Comparison of ENCODE assay signal across 10 cellular contexts in the genomic region with DNA sequence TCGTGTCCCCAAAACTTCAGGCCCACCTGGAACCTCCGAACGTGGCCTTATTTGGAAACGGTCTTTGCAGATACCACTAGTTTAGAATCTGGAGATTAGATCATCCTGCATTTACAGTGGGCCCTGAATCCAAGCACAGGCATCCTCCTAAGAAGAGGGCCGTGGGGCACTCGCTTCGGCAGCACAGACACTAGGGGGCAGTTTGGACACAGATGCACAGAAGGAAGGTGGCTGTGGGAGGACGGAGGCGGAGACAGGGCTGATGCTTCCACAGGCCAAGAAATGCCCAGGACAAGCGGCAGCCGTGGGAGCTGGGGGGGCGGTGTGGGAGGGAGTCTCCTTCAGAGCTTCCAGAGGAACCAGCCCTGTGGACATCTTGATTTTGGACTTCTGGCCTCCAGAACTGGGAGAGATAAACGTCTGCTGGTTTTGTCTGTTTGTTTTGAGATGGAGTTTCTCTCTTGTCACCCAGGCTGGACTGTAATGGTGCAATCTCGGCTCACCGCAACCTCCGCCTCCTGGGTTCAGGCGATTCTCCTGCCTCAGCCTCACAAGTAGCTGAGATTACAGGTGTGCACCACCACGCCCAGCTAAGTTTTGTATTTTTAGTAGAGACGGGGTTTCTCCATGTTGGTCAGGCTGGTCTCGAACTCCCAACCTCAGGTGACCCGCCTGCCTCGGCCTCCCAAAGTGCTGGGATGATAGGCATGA. TPM values are rescaled to one million over a fixed set of nuclear protein-coding genes. Genes with fewer than 3 reads are reported as not detected.
DNase-seq lines count a peak whose midpoint lies in the region; FAIRE-seq and TF ChIP-seq lines count a peak whose summit lies in the region.
"Not testable (repeated sequence)": the region's sequence is repeated elsewhere in the genome, so short reads cannot be mapped to it uniquely, and the experiment has no call there.
"Had no signal": no experiment of that assay in that cellular context is flagged by ENCODE, and none has a peak within 500 bp of the region (broad histone marks: within the 10 kb centered on the region; RNA-seq: fewer than 3 reads in every experiment).

No MANE protein-coding gene starts in this region.

- not testable (repeated sequence) for FAIRE-seq in kidney (lab: Jason Lieb, UNC)

- not testable (repeated sequence) for H4K20me1 ChIP-seq in Karpas-422 (ENCODE audit: insufficient read depth, low read depth, low read length)

- not testable (repeated sequence) for H3K36me3 ChIP-seq in Karpas-422 (ENCODE audit: insufficient read depth, low read length); NT2/D1 (ENCODE audit: insufficient read depth, insufficient read length, low read length); kidney (ENCODE audit: control insufficient read depth in 1 of 2, insufficient read depth in 2 of 2, low read length in 2 of 2)

- H2AFZ ChIP-seq in Karpas-422 (ENCODE audit: low read length): not testable (repeated sequence)

- H3K9me3 ChIP-seq in Karpas-422 (ENCODE audit: low read length); NT2/D1 (ENCODE audit: insufficient read depth, low read length); kidney (ENCODE audit: control insufficient read depth in 1 of 2, low read length in 2 of 2): not testable (repeated sequence)

- DNase-seq in AG04449 (ENCODE audit: low read depth, low spot score) (peak; percentile 4), GM04504 (ENCODE audit: low read depth) (peak; percentile 32), Karpas-422 (peak; percentile 79), NT2/D1 (ENCODE audit: low read depth, low spot score) (peak; percentile 40), ecto neural progenitor cell (ENCODE audit: low spot score) (peak; percentile 79), kidney (peak; percentile 80), putamen (ENCODE audit: low spot score) (peak; percentile 33)
- DNase-seq in activated CD4-positive, alpha-beta T cell treated with anti-CD3 and anti-CD28 coated beads for 48 hours: peak; percentile 49

- H3K79me2 ChIP-seq in Karpas-422 (ENCODE audit: low read length): not testable (repeated sequence)

- H3K4me2 ChIP-seq in Karpas-422 (ENCODE audit: low read depth, low read length, poor library complexity, severe bottlenecking): not testable (repeated sequence)

- H3K9ac ChIP-seq in Karpas-422 (ENCODE audit: low read length); kidney (ENCODE audit: low read length in 2 of 2): not testable (repeated sequence)
- peak overlapping the region; percentile 59 for H3K9ac ChIP-seq in NT2/D1 (ENCODE audit: insufficient read length, low read depth)

- CTCF ChIA-PET in AG04449 (lab: Yijun Ruan, JAX): interaction anchor here (0.9 to 4.7 kb wide), 15 partner anchors 8 to 308 kb away, joined by 3 to 41 read pairs (median 6); no protein-coding TSS in a partner anchor

- H3K4me1 ChIP-seq in Karpas-422 (ENCODE audit: low read length); kidney (ENCODE audit: control insufficient read depth in 1 of 2, insufficient read depth in 1 of 2, low read depth in 1 of 2, low read length in 2 of 2): not testable (repeated sequence)
- peaks cover 55% of the 10 kb centered on the region for H3K4me1 ChIP-seq in NT2/D1 (ENCODE audit: insufficient read depth, insufficient read length)

- intact Hi-C loops in kidney (cut with DNase I): not testable (repeated sequence)

- not testable (repeated sequence) for H3K27me3 ChIP-seq in Karpas-422 (ENCODE audit: low read length); NT2/D1 (ENCODE audit: insufficient read depth, insufficient read length)

- TF ChIP-seq CTCF in AG04449 (IDR thresholded peaks at IDR 0.05; ENCODE audit: insufficient read depth, low read length, missing control alignments) (peak; percentile 85), kidney (IDR thresholded peaks at IDR 0.05; ENCODE audit: borderline replicate concordance, extremely low read depth, insufficient read depth) (peak; percentile 45)

- POLR2A ChIA-PET in AG04449 (lab: Yijun Ruan, JAX): interaction anchor here (0.8 to 1.7 kb wide), 2 partner anchors 33 to 34 kb away, joined by 3 to 8 read pairs; no protein-coding TSS in a partner anchor

- H3K27ac ChIP-seq in Karpas-422 (ENCODE audit: low read length); kidney (ENCODE audit: low read depth in 2 of 2, low read length in 2 of 2): not testable (repeated sequence)

- not testable (repeated sequence) for H3K9me2 ChIP-seq in Karpas-422 (replicated peaks; ENCODE audit: insufficient read depth, low read length)

- H3K4me3 ChIP-seq in AG04449 (ENCODE audit: low read depth, low read length); Karpas-422 (ENCODE audit: low read length); NT2/D1 (ENCODE audit: insufficient read length, low read depth); kidney (ENCODE audit: low read length in 2 of 2): not testable (repeated sequence)

RNA-seq across cellular contexts. Expression of gene LCN8, which starts 2.9 kb away (rescaled TPM):
- not detected in 2 replicates for total RNA-seq in Karpas-422 (2014; rRNA removed; shearing (Covaris generic); ENCODE audit: low replicate concordance)
- not detected for total RNA-seq in kidney
- not detected for polyA plus RNA-seq in kidney (ENCODE audit: insufficient read depth, low read depth, low replicate concordance)
- total RNA-seq: CD8-positive, alpha-beta T cell; natural killer cell treated with Interleukin-12 subunit alpha and Interleukin-12 subunit beta and Interleukin-15 and Interleukin-18, amount 100 ng/mL, for 72 hours had no signal

RNA-seq across cellular contexts. Expression of gene LCN15, which starts 3.3 kb away (rescaled TPM):
- total RNA-seq in Karpas-422 (2014; rRNA removed; shearing (Covaris generic); ENCODE audit: low replicate concordance): not detected in 2 replicates
- not detected for total RNA-seq in kidney
- not detected for polyA plus RNA-seq in kidney (ENCODE audit: insufficient read depth, low read depth, low replicate concordance)
- total RNA-seq: CD8-positive, alpha-beta T cell; natural killer cell treated with Interleukin-12 subunit alpha and Interleukin-12 subunit beta and Interleukin-15 and Interleukin-18, amount 100 ng/mL, for 72 hours had no signal

RNA-seq across cellular contexts. Expression of gene LCN6, which starts 12.7 kb away (rescaled TPM):
- total RNA-seq in Karpas-422 (2014; rRNA removed; shearing (Covaris generic); ENCODE audit: low replicate concordance): not detected in 2 replicates
- total RNA-seq in kidney: 16.0 TPM
- polyA plus RNA-seq in kidney (ENCODE audit: insufficient read depth, low read depth, low replicate concordance): not detected
- total RNA-seq: CD8-positive, alpha-beta T cell; natural killer cell treated with Interleukin-12 subunit alpha and Interleukin-12 subunit beta and Interleukin-15 and Interleukin-18, amount 100 ng/mL, for 72 hours had no signal

RNA-seq across cellular contexts. Expression of gene LCN10, which starts 18.2 kb away (rescaled TPM):
- total RNA-seq in Karpas-422 (2014; rRNA removed; shearing (Covaris generic); ENCODE audit: low replicate concordance): not detected in 2 replicates
- total RNA-seq in kidney: 8.4 TPM
- polyA plus RNA-seq in kidney (ENCODE audit: insufficient read depth, low read depth, low replicate concordance): 3.9 TPM

RNA-seq across cellular contexts. Expression of gene TMEM141, which starts 30.2 kb away (rescaled TPM):
- 20.5 and 61.8 TPM in 2 replicates for total RNA-seq in Karpas-422 (2014; rRNA removed; shearing (Covaris generic); ENCODE audit: low replicate concordance)
- 96.5 TPM for total RNA-seq in kidney
- 403 TPM for polyA plus RNA-seq in kidney (ENCODE audit: insufficient read depth, low read depth, low replicate concordance)

Comparison
In these comparisons a context has a peak if more than half of its experiments do, and no peak if none do; other contexts are left out.
1. DNase-seq: peak in every context shown above with its lines; median percentile 80 in kidney; 79 in Karpas-422; 79 in ecto neural progenitor cell; 49 in activated CD4-positive, alpha-beta T cell treated with anti-CD3 and anti-CD28 coated beads for 48 hours; 40 in NT2/D1; 33 in putamen; 32 in GM04504; 4 in AG04449.
2. RNA of gene LCN6, which starts 12.7 kb away (total RNA-seq): 16.0 TPM in kidney (single experiment); not detected in Karpas-422; every median in the first group is over 10 times any median in the second.